31 cellular contexts compared by ENCODE assay signal in the genomic region with DNA sequence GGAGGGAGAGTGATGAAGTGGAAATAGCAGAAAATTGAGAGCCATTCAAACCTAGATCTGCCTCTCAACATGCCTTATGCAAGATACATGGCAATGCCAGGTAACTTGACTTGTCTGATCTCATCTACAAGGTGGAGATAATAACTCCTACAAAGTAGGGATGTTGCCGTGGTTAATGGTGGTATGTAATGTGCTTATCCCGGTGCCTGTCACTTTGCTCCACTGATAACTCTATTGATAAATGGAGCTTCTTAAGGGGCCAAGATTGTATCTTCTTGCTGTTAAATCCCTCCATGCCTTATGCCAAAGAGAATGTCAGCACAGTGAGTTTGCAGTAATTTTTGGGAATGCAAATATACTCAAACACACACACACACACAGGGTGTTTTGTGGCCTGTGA.
A peak's percentile ranks its signal among the peaks of the same experiment; 100 is the strongest.
DNase-seq lines count a peak whose midpoint lies in the region; ATAC-seq and TF ChIP-seq lines count a peak whose summit lies in the region.
"Had no signal": no experiment of that assay in that cellular context is flagged by ENCODE, and none has a peak within 500 bp of the region (broad histone marks: within the 10 kb centered on the region; RNA-seq: fewer than 3 reads in every experiment).

No MANE protein-coding gene starts in this region.

- H3K9ac ChIP-seq in SK-N-SH (no peak overlapping the region), PC-3 (ENCODE audit: low read length) (no peak overlapping the region)
- H3K9ac ChIP-seq: BLaER1; BLaER1 treated with 17β-estradiol and CSF1 and Interleukin-3, amounts not matched to agents 10 nM and 100 nM had no signal

- WGBS in SK-N-SH (ENCODE audit: low lambda C conversion rate): 57% methylated on average over 2 of the region's 2 CpGs

- H3K4me3 ChIP-seq in SK-N-SH (ENCODE audit: low read depth in 2 of 2, low read length in 1 of 2): no peak overlapping the region
- H3K4me3 ChIP-seq in PC-3 (ENCODE audit: low read length): no peak overlapping the region
- H3K4me3 ChIP-seq: A549; BLaER1; BLaER1 treated with 17β-estradiol and CSF1 and Interleukin-3, amounts not matched to agents 10 nM and 100 nM had no signal

- no peak for ATAC-seq in SK-N-SH treated with all-trans-retinoic acid at 6 μM for 48 hours
- ATAC-seq in PC-3: no peak
- no peak for ATAC-seq in HG02571 (IDR thresholded peaks at IDR 0.05; ENCODE audit: unreplicated experiment)
- ATAC-seq: A549; CD8-positive, alpha-beta T cell had no signal

- no peak overlapping the region for H3K27ac ChIP-seq in SK-N-SH (ENCODE audit: low read depth in 2 of 2, low read length in 1 of 2)
- no peak overlapping the region for H3K27ac ChIP-seq in PC-3 (ENCODE audit: low read length)
- H3K27ac ChIP-seq: 22Rv1; A549; BLaER1; BLaER1 treated with 17β-estradiol and CSF1 and Interleukin-3, amounts not matched to agents 10 nM and 100 nM; C4-2B had no signal

- DNase-seq in SK-N-SH: no peak
- DNase-seq in PC-3: no peak
- DNase-seq in SK-N-DZ (ENCODE audit: low spot score): peak; percentile 85
- DNase-seq in NAMALWA (ENCODE audit: low spot score): no peak
- DNase-seq: 8988T; ACHN; AML-193; BE2C; C1 segment of cervical spinal cord; Caco-2; Calu3; CD4-positive, alpha-beta memory T cell; CD4-positive, alpha-beta T cell; CD4-positive, CD25-positive, alpha-beta regulatory T cell; CD8-positive, alpha-beta memory T cell; CD8-positive, alpha-beta T cell; COR-L47; DMS 273 treated with DMSO at 0.1 percent for 48 hours; DMS153; DMS53; DMS79; DMS79 treated with DMSO at 0.1 percent for 48 hours; DND-41; EL had no signal

- H3K79me2 ChIP-seq in SK-N-SH (ENCODE audit: insufficient read depth) (no peaks in the 10 kb centered on the region), PC-3 (ENCODE audit: low read length) (no peaks in the 10 kb centered on the region)

- TF ChIP-seq EP300 in SK-N-SH (IDR thresholded peaks at IDR 0.05; ENCODE audit: borderline replicate concordance in 1 of 2, low read depth in 1 of 2, low read length in 1 of 2): no peak

- no peaks in the 10 kb centered on the region for H3K9me3 ChIP-seq in SK-N-SH
- no peaks in the 10 kb centered on the region for H3K9me3 ChIP-seq in PC-3 (ENCODE audit: low read length)
- H3K9me3 ChIP-seq: A549; BE2C; BLaER1; BLaER1 treated with 17β-estradiol and CSF1 and Interleukin-3, amounts not matched to agents 10 nM and 100 nM; Caco-2 had no signal

- H2AFZ ChIP-seq in SK-N-SH (ENCODE audit: low read depth): no peak overlapping the region
- H2AFZ ChIP-seq in PC-3 (ENCODE audit: low read length): no peak overlapping the region

- intact Hi-C loops in PC-3 (cut with micrococcal nuclease): no loop called here

- CTCF ChIA-PET in SK-N-SH (lab: Yijun Ruan, JAX): interaction anchor here (1.5 kb wide), 1 partner anchor 40 kb away, joined by 3 read pairs; no protein-coding TSS in a partner anchor
- CTCF ChIA-PET in PC-3 (lab: Charles Lee): no interaction called here

- H3K4me2 ChIP-seq in SK-N-SH (no peak overlapping the region), PC-3 (ENCODE audit: low read length) (no peak overlapping the region)
- H3K4me2 ChIP-seq: A549; BLaER1; BLaER1 treated with 17β-estradiol and CSF1 and Interleukin-3, amounts not matched to agents 10 nM and 100 nM had no signal

- POLR2A ChIA-PET in SK-N-SH (lab: Yijun Ruan, JAX) (no interaction called here), PC-3 (lab: Charles Lee; ENCODE audit: unreplicated experiment) (no interaction called here)

- H3F3A ChIP-seq in SK-N-SH (replicated peaks; ENCODE audit: insufficient read depth): no peaks in the 10 kb centered on the region
- H3F3A ChIP-seq in PC-3 (ENCODE audit: low read length, unreplicated experiment): no peaks in the 10 kb centered on the region

- no peak for TF ChIP-seq RAD21 in SK-N-SH (IDR thresholded peaks at IDR 0.05; ENCODE audit: low read length)

- peaks cover 0 to 2% of the 10 kb centered on the region in 2 experiments; a peak in 2 of 4 replicates for H3K4me1 ChIP-seq in SK-N-SH (ENCODE audit: control insufficient read depth in 1 of 2, insufficient read depth in 2 of 2, low read depth in 1 of 2, low read length in 1 of 2)
- H3K4me1 ChIP-seq in PC-3 (ENCODE audit: insufficient read depth, low read length): no peaks in the 10 kb centered on the region
- H3K4me1 ChIP-seq: A549; BLaER1; BLaER1 treated with 17β-estradiol and CSF1 and Interleukin-3, amounts not matched to agents 10 nM and 100 nM; Caco-2 had no signal

- no peaks in the 10 kb centered on the region for H4K20me1 ChIP-seq in SK-N-SH (ENCODE audit: insufficient read depth)
- H4K20me1 ChIP-seq in PC-3 (ENCODE audit: low read length): no peaks in the 10 kb centered on the region
- H4K20me1 ChIP-seq: BLaER1; BLaER1 treated with 17β-estradiol and CSF1 and Interleukin-3, amounts not matched to agents 10 nM and 100 nM had no signal

- TSS peak; percentile 2 for BruUV-seq in PC-3 (replicated peaks; lab: Mats Ljungman, UMichigan)

- H3K9me2 ChIP-seq in SK-N-SH (no peaks in the 10 kb centered on the region), PC-3 (replicated peaks; ENCODE audit: low read length) (no peaks in the 10 kb centered on the region)

- H3K36me3 ChIP-seq in SK-N-SH (replicated peaks in 1 of 2; ENCODE audit: control insufficient read depth in 1 of 2, insufficient read depth in 2 of 2, low read length in 1 of 2) (no peaks in the 10 kb centered on the region), PC-3 (ENCODE audit: low read depth, low read length) (no peaks in the 10 kb centered on the region)
- H3K36me3 ChIP-seq: BE2C; BLaER1; BLaER1 treated with 17β-estradiol and CSF1 and Interleukin-3, amounts not matched to agents 10 nM and 100 nM had no signal

- no peaks in the 10 kb centered on the region for H3K27me3 ChIP-seq in SK-N-SH (ENCODE audit: insufficient read depth)
- H3K27me3 ChIP-seq in PC-3 (ENCODE audit: low read length): no peaks in the 10 kb centered on the region
- H3K27me3 ChIP-seq: BE2C; BLaER1; BLaER1 treated with 17β-estradiol and CSF1 and Interleukin-3, amounts not matched to agents 10 nM and 100 nM had no signal

- TF ChIP-seq CTCF in SK-N-SH (IDR thresholded peaks at IDR 0.05): no peak
- TF ChIP-seq CTCF in PC-3 (conservative IDR thresholded peaks at IDR 0.05; ENCODE audit: low read depth, low read length): no peak

TF ChIP-seq in SK-N-SH treated with all-trans-retinoic acid at 6 μM for 48 hours, 23 proteins besides CTCF, POLR2A, EP300 and RAD21:
- TF ChIP-seq GLIS3 (CRISPR knock-in tag; IDR thresholded peaks at IDR 0.05) (no peak), ISL1 (CRISPR knock-in tag; IDR thresholded peaks at IDR 0.05) (peak; percentile 33; the same call in 1 of the 2 replicates)

TF ChIP-seq in SK-N-SH, 30 proteins besides CTCF, POLR2A, EP300 and RAD21 (continues in another document):
- TF ChIP-seq, protein P1, sequence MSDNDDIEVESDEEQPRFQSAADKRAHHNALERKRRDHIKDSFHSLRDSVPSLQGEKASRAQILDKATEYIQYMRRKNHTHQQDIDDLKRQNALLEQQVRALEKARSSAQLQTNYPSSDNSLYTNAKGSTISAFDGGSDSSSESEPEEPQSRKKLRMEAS (IDR thresholded peaks at IDR 0.05; ENCODE audit: low read depth): no peak
- TF ChIP-seq CHD2 (IDR thresholded peaks at IDR 0.05; ENCODE audit: low read length, partially characterized antibody) (no peak), NRF1 (IDR thresholded peaks at IDR 0.05; ENCODE audit: low read depth, low read length) (no peak), FOSL2 (IDR thresholded peaks at IDR 0.05; ENCODE audit: borderline replicate concordance, low read depth) (no peak), SIN3A (IDR thresholded peaks at IDR 0.05; ENCODE audit: borderline replicate concordance, low read depth, low read length) (no peak), MXI1 (IDR thresholded peaks at IDR 0.05; ENCODE audit: low read depth, low read length) (no peak), RXRA (IDR thresholded peaks at IDR 0.05; ENCODE audit: borderline replicate concordance, low read depth) (no peak), POLR2AphosphoS5 (IDR thresholded peaks at IDR 0.05; ENCODE audit: low read depth, low read length) (no peak), YY1 (IDR thresholded peaks at IDR 0.05; ENCODE audit: low read depth) (no peak), TEAD4 (IDR thresholded peaks at IDR 0.05; ENCODE audit: borderline replicate concordance, insufficient read depth) (no peak), EZH2phosphoT487 (IDR thresholded peaks at IDR 0.05; ENCODE audit: borderline replicate concordance, low read depth) (no peak)
- TF ChIP-seq, protein P2, sequence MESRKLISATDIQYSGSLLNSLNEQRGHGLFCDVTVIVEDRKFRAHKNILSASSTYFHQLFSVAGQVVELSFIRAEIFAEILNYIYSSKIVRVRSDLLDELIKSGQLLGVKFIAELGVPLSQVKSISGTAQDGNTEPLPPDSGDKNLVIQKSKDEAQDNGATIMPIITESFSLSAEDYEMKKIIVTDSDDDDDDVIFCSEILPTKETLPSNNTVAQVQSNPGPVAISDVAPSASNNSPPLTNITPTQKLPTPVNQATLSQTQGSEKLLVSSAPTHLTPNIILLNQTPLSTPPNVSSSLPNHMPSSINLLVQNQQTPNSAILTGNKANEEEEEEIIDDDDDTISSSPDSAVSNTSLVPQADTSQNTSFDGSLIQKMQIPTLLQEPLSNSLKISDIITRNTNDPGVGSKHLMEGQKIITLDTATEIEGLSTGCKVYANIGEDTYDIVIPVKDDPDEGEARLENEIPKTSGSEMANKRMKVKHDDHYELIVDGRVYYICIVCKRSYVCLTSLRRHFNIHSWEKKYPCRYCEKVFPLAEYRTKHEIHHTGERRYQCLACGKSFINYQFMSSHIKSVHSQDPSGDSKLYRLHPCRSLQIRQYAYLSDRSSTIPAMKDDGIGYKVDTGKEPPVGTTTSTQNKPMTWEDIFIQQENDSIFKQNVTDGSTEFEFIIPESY (IDR thresholded peaks at IDR 0.05; ENCODE audit: borderline replicate concordance, low read depth): no peak
- TF ChIP-seq, protein P3, sequence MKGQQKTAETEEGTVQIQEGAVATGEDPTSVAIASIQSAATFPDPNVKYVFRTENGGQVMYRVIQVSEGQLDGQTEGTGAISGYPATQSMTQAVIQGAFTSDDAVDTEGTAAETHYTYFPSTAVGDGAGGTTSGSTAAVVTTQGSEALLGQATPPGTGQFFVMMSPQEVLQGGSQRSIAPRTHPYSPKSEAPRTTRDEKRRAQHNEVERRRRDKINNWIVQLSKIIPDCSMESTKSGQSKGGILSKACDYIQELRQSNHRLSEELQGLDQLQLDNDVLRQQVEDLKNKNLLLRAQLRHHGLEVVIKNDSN (IDR thresholded peaks at IDR 0.05; ENCODE audit: borderline replicate concordance, low read depth): no peak
- TF ChIP-seq, protein P4, sequence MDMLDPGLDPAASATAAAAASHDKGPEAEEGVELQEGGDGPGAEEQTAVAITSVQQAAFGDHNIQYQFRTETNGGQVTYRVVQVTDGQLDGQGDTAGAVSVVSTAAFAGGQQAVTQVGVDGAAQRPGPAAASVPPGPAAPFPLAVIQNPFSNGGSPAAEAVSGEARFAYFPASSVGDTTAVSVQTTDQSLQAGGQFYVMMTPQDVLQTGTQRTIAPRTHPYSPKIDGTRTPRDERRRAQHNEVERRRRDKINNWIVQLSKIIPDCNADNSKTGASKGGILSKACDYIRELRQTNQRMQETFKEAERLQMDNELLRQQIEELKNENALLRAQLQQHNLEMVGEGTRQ (IDR thresholded peaks at IDR 0.05; ENCODE audit: borderline replicate concordance, low read depth, low read length): no peak
